8 cellular contexts compared by ENCODE assay signal in the genomic region with DNA sequence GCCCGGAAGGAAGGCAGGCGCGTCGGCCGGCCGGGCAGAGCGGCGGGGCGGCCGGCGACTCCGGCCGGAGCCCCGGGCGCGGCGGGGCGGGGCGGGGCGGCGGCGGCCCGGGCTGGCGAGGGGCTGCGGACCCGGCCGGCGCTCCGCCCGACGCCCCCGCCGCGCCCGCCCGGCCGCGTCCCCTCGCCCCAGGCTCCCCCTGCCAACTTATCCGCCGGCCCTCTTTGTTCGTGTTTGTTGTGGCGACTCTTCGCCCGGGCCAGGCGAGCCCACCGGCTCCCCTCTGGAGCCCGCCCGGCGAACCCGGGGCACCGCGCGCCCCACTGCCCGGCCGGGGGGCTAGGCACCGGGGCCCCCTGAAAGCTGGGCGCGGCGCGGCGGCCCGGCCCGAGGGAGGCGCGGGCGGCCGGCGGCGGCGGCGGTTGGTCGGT. TPM values are rescaled to one million over a fixed set of nuclear protein-coding genes. Genes with fewer than 3 reads are reported as not detected.
DNase-seq lines count a peak whose midpoint lies in the region; ATAC-seq and TF ChIP-seq lines count a peak whose summit lies in the region.

No MANE protein-coding gene starts in this region.

- peaks cover 0 to 41% (median 18%) of the 10 kb centered on the region in 12 donors for H3K4me1 ChIP-seq in heart left ventricle
- H3K4me1 ChIP-seq in sigmoid colon, result peaks cover 0 to 29% (median 20%) of the 10 kb centered on the region in 4 donors

- DNase-seq in NCI-H146 (lab: John Stamatoyannopoulos, UW) (peak; percentile 29), NCI-H146 treated with DMSO at 0.1 percent for 48 hours (lab: John Stamatoyannopoulos, UW; ENCODE audit: unreplicated experiment) (no peak), heart left ventricle (peak in 4 of 5 donors; percentile 18 to 67 (median 36)), sigmoid colon (no peak), left colon (no peak)
- DNase-seq in activated CD4-positive, alpha-beta T cell treated with anti-CD3 and anti-CD28 coated beads for 48 hours, result peak; percentile 16
- no peak for DNase-seq in stimulated activated CD4-positive, alpha-beta T cell treated with anti-CD3 and anti-CD28 coated beads, Interleukin-1b, Interleukin-23, amount 100 ng/mL, for 48 hours

- TF ChIP-seq POLR2A in heart left ventricle (IDR thresholded peaks at IDR 0.05) (no peak), sigmoid colon (IDR thresholded peaks at IDR 0.05) (no peak)

- 0 to 1% (median 0%) methylated on average over 25 to 70 of the region's 73 CpGs; no CpG with 5 or more reads in 1 of the 4 donors for WGBS in heart left ventricle, 4 donors
- WGBS in sigmoid colon, 2 donors, result 1% methylated on average over 73 of the region's 73 CpGs

- ATAC-seq in HG02852 (IDR thresholded peaks at IDR 0.05; ENCODE audit: unreplicated experiment) (peak; percentile 7), heart left ventricle (no peak), left colon (no peak)

- H3K4me3 ChIP-seq in heart left ventricle (peak overlapping the region; percentile 56 to 98 (median 90)), sigmoid colon (peak overlapping the region; percentile 75 to 97 (median 81))

- no peak for TF ChIP-seq EP300 in sigmoid colon (IDR thresholded peaks at IDR 0.05)

- H3K27me3 ChIP-seq in heart left ventricle (peaks cover 0 to under 1% (median 0%) of the 10 kb centered on the region in 9 donors), sigmoid colon (no peaks in the 10 kb centered on the region)

- no peaks in the 10 kb centered on the region for H3K36me3 ChIP-seq in heart left ventricle
- H3K36me3 ChIP-seq in sigmoid colon, result no peaks in the 10 kb centered on the region

- intact Hi-C loops in heart left ventricle (cut with DNase I) (loop anchor here in 8 of 10 donors (2.0 to 10.0 kb wide), 7 partner anchors 55 to 476 kb away; a partner anchor contains a TSS), sigmoid colon (cut with DNase I) (loop anchor here (2.0 to 10.0 kb wide), 8 partner anchors 114 to 1711 kb away; a partner anchor contains a TSS), left colon (cut with DNase I, micrococcal nuclease) (loop anchor here in 1 of 2 donors (10.0 kb wide), 1 partner anchor 59 kb away; no protein-coding TSS in a partner anchor)

- H3K27ac ChIP-seq in heart left ventricle (peak overlapping the region; percentile 76 to 100 (median 100)), sigmoid colon (peak overlapping the region; percentile 95 to 100 (median 100))

- no peak for TF ChIP-seq CTCF in heart left ventricle (IDR thresholded peaks at IDR 0.05)
- no peak for TF ChIP-seq CTCF in sigmoid colon (IDR thresholded peaks at IDR 0.05)

- H3K9me3 ChIP-seq in heart left ventricle (no peaks in the 10 kb centered on the region), sigmoid colon (no peaks in the 10 kb centered on the region)

RNA-seq across cellular contexts. Expression of a gene that starts 0.5 kb away (rescaled TPM):
- total RNA-seq in heart left ventricle, result 10 to 100 TPM in 5 of 9 donors, 1 to 10 TPM in 4; 8.1 to 18.7 (median 13.2) TPM
- polyA plus RNA-seq in heart left ventricle, result 1 to 10 TPM; 3.0 to 5.9 TPM
- 10 to 100 TPM; 17.0 to 31.6 (median 26.4) TPM for total RNA-seq in sigmoid colon
- polyA plus RNA-seq in sigmoid colon, result 10 to 100 TPM in 1 of 3 donors, 1 to 10 TPM in 2; 8.4 to 10.4 (median 9.6) TPM
- total RNA-seq in left colon, result 10 to 100 TPM; 31.8 to 33.4 TPM

Comparison
In these comparisons a context has a peak if more than half of its experiments do, and no peak if none do; other contexts are left out.
1. DNase-seq: peak in NCI-H146 (single experiment), activated CD4-positive, alpha-beta T cell treated with anti-CD3 and anti-CD28 coated beads for 48 hours (single experiment) and heart left ventricle (4 of 5); none in NCI-H146 treated with DMSO at 0.1 percent for 48 hours (single experiment), sigmoid colon (single experiment), stimulated activated CD4-positive, alpha-beta T cell treated with anti-CD3 and anti-CD28 coated beads, Interleukin-1b, Interleukin-23, amount 100 ng/mL, for 48 hours (single experiment) and left colon (0 of 2).